Comparison of ENCODE assay signal across 16 cellular contexts in the genomic region with DNA sequence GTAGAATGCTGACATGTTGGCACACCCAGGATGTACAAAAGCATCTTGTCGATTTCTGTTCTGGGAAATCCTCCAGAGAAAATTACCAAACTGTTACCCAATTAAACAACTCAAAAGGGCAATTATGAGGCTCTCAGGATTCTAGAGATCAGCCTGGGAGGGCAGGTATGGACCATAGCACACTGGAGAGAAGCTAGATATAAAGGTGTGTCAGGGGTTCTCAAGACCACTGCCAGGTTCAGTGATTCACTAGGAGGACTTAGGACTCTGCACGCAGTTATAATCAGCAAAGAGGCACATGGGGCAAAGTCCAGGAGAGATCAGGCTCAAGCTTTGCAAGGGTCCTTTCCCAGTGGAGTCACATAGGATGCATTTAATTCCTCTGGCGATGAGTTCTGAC.
"Had no signal": no experiment of that assay in that cellular context is flagged by ENCODE, and none has a peak within 500 bp of the region (broad histone marks: within the 10 kb centered on the region; RNA-seq: fewer than 3 reads in every experiment).

No MANE protein-coding gene starts in this region.

- H3K4me1 ChIP-seq: heart right ventricle, testis, upper lobe of left lung had no signal

- H3K27ac ChIP-seq: heart right ventricle, ovary, testis, upper lobe of left lung had no signal

- DNase-seq: activated CD4-positive, alpha-beta T cell treated with anti-CD3 and anti-CD28 coated beads, Interleukin-2, amount 50 U/mL, for 1 hour; activated CD4-positive, CD25-positive, alpha-beta regulatory T cell treated with anti-CD3 and anti-CD28 coated beads, Interleukin-2, amount 50 U/mL, for 72 hours; activated CD8-positive, alpha-beta memory T cell treated with anti-CD3 and anti-CD28 coated beads, Interleukin-2, amount 50 U/mL, for 4 hours; activated naive CD4-positive, alpha-beta T cell treated with anti-CD3 and anti-CD28 coated beads for 36 hours; activated T-cell treated with anti-CD3 and anti-CD28 coated beads, Interleukin-2, amount 50 U/mL, for 4 hours; central memory CD4-positive, alpha-beta T cell; cortex of kidney; heart right ventricle; immature natural killer cell; kidney glomerular epithelial cell; mesendoderm; natural killer cell; ovary; stimulated activated CD4-positive, alpha-beta T cell treated with anti-CD3 and anti-CD28 coated beads, Interleukin-4, amount 100 ng/mL, for 4 hours; testis; upper lobe of left lung had no signal

- H3K9me3 ChIP-seq: heart right ventricle, ovary, testis, upper lobe of left lung had no signal

- H3K4me3 ChIP-seq: heart right ventricle, ovary, testis, upper lobe of left lung had no signal

- H3K36me3 ChIP-seq: heart right ventricle, ovary, upper lobe of left lung had no signal

- H3K27me3 ChIP-seq: ovary, testis, upper lobe of left lung had no signal
